In genomic region chr19:18847516-18848463, GRCh38 we compare ENCODE assay signal across 9 cellular contexts. TPM values are rescaled to one million over a fixed set of nuclear protein-coding genes. Genes with fewer than 3 reads are reported as not detected.
DNase-seq lines count a peak whose midpoint lies in the region; ATAC-seq and TF ChIP-seq lines count a peak whose summit lies in the region.
"Had no signal": no experiment of that assay in that cellular context is flagged by ENCODE, and none has a peak within 500 bp of the region (broad histone marks: within the 10 kb centered on the region; RNA-seq: fewer than 3 reads in every experiment).

No MANE protein-coding gene starts in this region.

- H3K27ac Mint-ChIP-seq in central memory CD8-positive, alpha-beta T cell (ENCODE audit: low read depth): peak overlapping the region; percentile 19

- intact Hi-C loops in thyroid gland (cut with DNase I): loop anchor here (2.0 to 5.0 kb wide), 2 partner anchors 255 to 397 kb away; no protein-coding TSS in a partner anchor

- no peaks in the 10 kb centered on the region for H3K27me3 Mint-ChIP-seq in central memory CD8-positive, alpha-beta T cell

- no peak for TF ChIP-seq CTCF in HL-60 (IDR thresholded peaks at IDR 0.05; ENCODE audit: insufficient read depth, low read length)
- peak in 1 of 6 experiments; percentile 15 for TF ChIP-seq CTCF in thyroid gland (IDR thresholded peaks at IDR 0.05)

- no peak for TF ChIP-seq POLR2A in thyroid gland (IDR thresholded peaks at IDR 0.05)

- H3K36me3 Mint-ChIP-seq in central memory CD8-positive, alpha-beta T cell (ENCODE audit: insufficient read depth): peaks cover 46% of the 10 kb centered on the region

- no peaks in the 10 kb centered on the region for H3K27me3 ChIP-seq in HL-60 (ENCODE audit: insufficient read depth, poor library complexity, severe bottlenecking)
- H3K27me3 ChIP-seq in layer of hippocampus (ENCODE audit: control insufficient read depth, insufficient read depth, low read length): no peaks in the 10 kb centered on the region
- no peaks in the 10 kb centered on the region for H3K27me3 ChIP-seq in thyroid gland

- DNase-seq in HL-60 (ENCODE audit: low read depth in 1 of 2, low spot score in 1 of 2) (no peak), thyroid gland (no peak), T-helper 1 cell (no peak)
- no peak for DNase-seq in central memory CD8-positive, alpha-beta T cell (ENCODE audit: low spot score in 2 of 2)

- WGBS in thyroid gland, 2 donors: 68 to 72% methylated on average over 20 to 25 of the region's 25 CpGs

- no peaks in the 10 kb centered on the region for H3K9me3 Mint-ChIP-seq in central memory CD8-positive, alpha-beta T cell

- peaks cover 27% of the 10 kb centered on the region in 2 donors for H3K36me3 ChIP-seq in thyroid gland

- no peak overlapping the region for H3K4me3 ChIP-seq in HL-60 (replicated peaks; ENCODE audit: insufficient read depth, low read length)
- H3K4me3 ChIP-seq in thyroid gland (replicated peaks in 1 of 3): no peak overlapping the region

- H3K4me3 Mint-ChIP-seq in central memory CD8-positive, alpha-beta T cell: no peak overlapping the region

- no peak for ATAC-seq in central memory CD8-positive, alpha-beta T cell (replicated peaks; ENCODE audit: extremely low read depth, poor library complexity, severe bottlenecking)
- ATAC-seq in HG03565 (IDR thresholded peaks at IDR 0.05; ENCODE audit: unreplicated experiment) (no peak), HG03095 (IDR thresholded peaks at IDR 0.05; ENCODE audit: unreplicated experiment) (no peak), HG03159 (IDR thresholded peaks at IDR 0.05; ENCODE audit: unreplicated experiment) (no peak)

- no peaks in the 10 kb centered on the region for H3K9me3 ChIP-seq in thyroid gland

- peak overlapping the region; percentile 25; the same call in 1 of the 2 replicates for H3K27ac ChIP-seq in HL-60 (replicated peaks)
- H3K27ac ChIP-seq in layer of hippocampus (ENCODE audit: low read depth, low read length): peak overlapping the region; percentile 83
- peak overlapping the region; percentile 39 to 74 (median 56) for H3K27ac ChIP-seq in thyroid gland

- peaks cover 66% of the 10 kb centered on the region for H3K4me1 Mint-ChIP-seq in central memory CD8-positive, alpha-beta T cell

- peaks cover 13 to 56% of the 10 kb centered on the region in 2 donors for H3K4me1 ChIP-seq in thyroid gland

RNA-seq across cellular contexts. Expression of gene UPF1, which starts 16.0 kb away (rescaled TPM):
- 100 to 1,000 TPM in 1 of 4 donors, 10 to 100 TPM in 3; 56.7 to 122 (median 79.6) TPM for total RNA-seq in thyroid gland

RNA-seq across cellular contexts. Expression of gene CERS1, which starts 48.2 kb away (rescaled TPM):
- 1 to 10 TPM in 1 of 4 donors, under 1 TPM in 3; 0.24 to 1.3 (median 0.59) TPM for total RNA-seq in thyroid gland

RNA-seq across cellular contexts. Expression of gene COMP, which starts 56.7 kb away (rescaled TPM):
- total RNA-seq in thyroid gland: 10 to 100 TPM in 1 of 4 donors, 1 to 10 TPM in 1, under 1 TPM in 2; 0.33 to 33.3 (median 1.9) TPM
- total RNA-seq: LHCN-M2 had no signal

Comparison
In these comparisons a context has a peak if more than half of its experiments do, and no peak if none do; other contexts are left out.
1. H3K27ac ChIP-seq: peak in every context shown above with its lines; median percentile 83 in layer of hippocampus; 56 in thyroid gland; 25 in HL-60.